Comparison of ENCODE assay signal across 7 cellular contexts in genomic region chr5:369151-369939, GRCh38. TPM values are rescaled to one million over a fixed set of nuclear protein-coding genes. Genes with fewer than 3 reads are reported as not detected.
DNase-seq lines count a peak whose midpoint lies in the region; ATAC-seq and TF ChIP-seq lines count a peak whose summit lies in the region.

No MANE protein-coding gene starts in this region.

- DNase-seq in activated naive CD8-positive, alpha-beta T cell treated with anti-CD3 and anti-CD28 coated beads, Interleukin-2, amount 10 ng/mL, durations not matched to agents 7 days and 5 days: no peak
- DNase-seq in sigmoid colon (peak; percentile 40), putamen (ENCODE audit: low spot score) (no peak)
- no peak for DNase-seq in activated CD4-positive, alpha-beta T cell treated with anti-CD3 and anti-CD28 coated beads for 4 hours

- peak overlapping the region; percentile 57 for H3K4me3 Mint-ChIP-seq in activated naive CD8-positive, alpha-beta T cell treated with anti-CD3 and anti-CD28 coated beads, Interleukin-2, amount 10 ng/mL, durations not matched to agents 7 days and 5 days

- peaks cover 0 to 12% (median 12%) of the 10 kb centered on the region in 4 donors for H3K4me1 ChIP-seq in sigmoid colon

- H3K27me3 Mint-ChIP-seq in activated naive CD8-positive, alpha-beta T cell treated with anti-CD3 and anti-CD28 coated beads, Interleukin-2, amount 10 ng/mL, durations not matched to agents 7 days and 5 days: no peaks in the 10 kb centered on the region

- POLR2A ChIA-PET in activated naive CD8-positive, alpha-beta T cell treated with anti-CD3 and anti-CD28 coated beads, Interleukin-2, amount 10 ng/mL, durations not matched to agents 7 days and 5 days (lab: Charles Lee): interaction anchor here (1.3 to 2.8 kb wide), 6 partner anchors 9 to 75 kb away, joined by 3 to 23 read pairs (median 8); no protein-coding TSS in a partner anchor

- no peaks in the 10 kb centered on the region for H3K36me3 ChIP-seq in sigmoid colon

- no peak for TF ChIP-seq EP300 in sigmoid colon (IDR thresholded peaks at IDR 0.05)

- peak overlapping the region; percentile 83 for H3K27ac Mint-ChIP-seq in activated naive CD8-positive, alpha-beta T cell treated with anti-CD3 and anti-CD28 coated beads, Interleukin-2, amount 10 ng/mL, durations not matched to agents 7 days and 5 days

- H3K9me3 ChIP-seq in sigmoid colon: peaks cover 0 to 5% (median 0%) of the 10 kb centered on the region in 4 donors

- no peak for TF ChIP-seq POLR2A in sigmoid colon (IDR thresholded peaks at IDR 0.05)

- peaks cover 0 to 6% (median 5%) of the 10 kb centered on the region in 3 donors for H3K27me3 ChIP-seq in sigmoid colon

- H3K9me3 Mint-ChIP-seq in activated naive CD8-positive, alpha-beta T cell treated with anti-CD3 and anti-CD28 coated beads, Interleukin-2, amount 10 ng/mL, durations not matched to agents 7 days and 5 days: peaks cover 4% of the 10 kb centered on the region

- H3K36me3 Mint-ChIP-seq in activated naive CD8-positive, alpha-beta T cell treated with anti-CD3 and anti-CD28 coated beads, Interleukin-2, amount 10 ng/mL, durations not matched to agents 7 days and 5 days: peaks cover 44% of the 10 kb centered on the region

- no peak overlapping the region for H3K27ac ChIP-seq in sigmoid colon

- peaks cover 45% of the 10 kb centered on the region for H3K4me1 Mint-ChIP-seq in activated naive CD8-positive, alpha-beta T cell treated with anti-CD3 and anti-CD28 coated beads, Interleukin-2, amount 10 ng/mL, durations not matched to agents 7 days and 5 days

- no peak overlapping the region for H3K4me3 ChIP-seq in sigmoid colon

- ATAC-seq in GM18873 (IDR thresholded peaks at IDR 0.05; ENCODE audit: low FRiP score, unreplicated experiment): peak; percentile 6
- ATAC-seq in HG03045 (IDR thresholded peaks at IDR 0.05; ENCODE audit: unreplicated experiment): peak; percentile 15
- ATAC-seq in activated naive CD8-positive, alpha-beta T cell treated with anti-CD3 and anti-CD28 coated beads, Interleukin-2, amount 10 ng/mL, durations not matched to agents 7 days and 5 days (ENCODE audit: low read depth): peak; percentile 16
- no peak for ATAC-seq in GM19452 (IDR thresholded peaks at IDR 0.05; ENCODE audit: unreplicated experiment)

- no peak for TF ChIP-seq CTCF in sigmoid colon (IDR thresholded peaks at IDR 0.05)

- WGBS in sigmoid colon, 2 donors: 60 to 68% methylated on average over 17 of the region's 17 CpGs

- intact Hi-C loops in sigmoid colon (cut with DNase I): no loop called here

RNA-seq across cellular contexts. Expression of gene AHRR, which starts 47.8 kb away (rescaled TPM):
- 10 to 100 TPM; 35.7 to 41.6 TPM for total RNA-seq in activated naive CD8-positive, alpha-beta T cell treated with anti-CD3 and anti-CD28 coated beads, Interleukin-2, amount 10 ng/mL, durations not matched to agents 7 days and 5 days
- 1 to 10 TPM in 1 of 4 donors, under 1 TPM in 2, not detected in 1; under 0.01 to 1.4 (median 0.68) TPM for total RNA-seq in sigmoid colon
- polyA plus RNA-seq in sigmoid colon: 1 to 10 TPM in 2 of 3 donors, under 1 TPM in 1; 0.85 to 1.8 (median 1.2) TPM

Comparison
In these comparisons a context has a peak if more than half of its experiments do, and no peak if none do; other contexts are left out.
1. RNA of gene AHRR, which starts 47.8 kb away (total RNA-seq): 35.7 to 41.6 TPM in activated naive CD8-positive, alpha-beta T cell treated with anti-CD3 and anti-CD28 coated beads, Interleukin-2, amount 10 ng/mL, durations not matched to agents 7 days and 5 days; under 0.01 to 1.4 TPM in sigmoid colon; every median in the first group is over 10 times any median in the second.